9 cellular contexts compared by ENCODE assay signal in the genomic region with DNA sequence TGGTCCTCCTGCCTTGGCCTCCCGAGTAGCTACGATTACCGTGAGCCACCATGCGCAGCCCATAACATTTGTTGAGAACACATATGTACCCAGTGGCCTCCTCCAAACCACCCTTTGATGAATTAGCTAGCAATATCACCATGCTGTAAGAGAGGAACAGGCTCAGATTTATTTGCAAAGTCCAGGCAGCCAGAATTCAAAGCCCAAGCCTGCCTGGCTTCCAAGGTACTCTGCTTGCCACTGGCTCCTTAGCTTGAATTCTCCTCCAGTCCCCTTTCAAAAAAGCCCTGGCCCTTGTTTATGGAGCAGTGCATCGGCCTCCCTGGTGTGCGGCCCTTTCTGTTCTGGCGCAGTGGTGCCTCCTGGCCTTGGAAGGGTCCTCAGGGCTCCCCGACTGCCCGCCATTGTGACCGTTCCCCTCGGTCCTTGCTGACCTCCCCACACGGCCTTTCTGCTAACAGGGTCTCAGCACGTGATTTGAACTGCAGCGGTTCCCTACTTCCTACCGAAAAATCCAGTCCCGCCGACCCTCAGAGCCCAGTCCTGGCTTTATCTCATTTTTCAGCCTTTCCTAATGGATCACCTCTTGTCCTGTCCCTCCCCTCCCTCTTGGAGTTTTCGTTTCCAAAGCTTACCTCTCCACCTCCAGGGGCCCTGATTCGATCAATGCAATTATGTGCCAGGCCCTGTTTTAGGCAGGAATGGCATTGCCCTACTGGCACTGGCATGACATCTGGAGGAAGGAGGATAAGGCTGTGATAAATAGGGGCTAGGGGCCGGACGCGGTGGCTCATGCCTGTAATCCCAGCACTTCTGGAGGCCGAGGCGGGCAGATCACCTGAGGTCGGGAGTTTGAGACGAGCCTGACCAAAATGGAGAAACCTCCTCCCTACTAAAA. TPM values are rescaled to one million over a fixed set of nuclear protein-coding genes. Genes with fewer than 3 reads are reported as not detected.
DNase-seq lines count a peak whose midpoint lies in the region; ATAC-seq and TF ChIP-seq lines count a peak whose summit lies in the region.
"Had no signal": no experiment of that assay in that cellular context is flagged by ENCODE, and none has a peak within 500 bp of the region (broad histone marks: within the 10 kb centered on the region; RNA-seq: fewer than 3 reads in every experiment).

No MANE protein-coding gene starts in this region.

- ATAC-seq in Right ventricle myocardium superior (ENCODE audit: poor library complexity) (no peak), naive B cell (ENCODE audit: low read depth in 2 of 2) (no peak), GM18907 (IDR thresholded peaks at IDR 0.05; ENCODE audit: unreplicated experiment) (no peak)

- intact Hi-C loops in left ventricle myocardium inferior (cut with micrococcal nuclease) (loop anchor here (10.0 kb wide), 1 partner anchor 91 kb away; a partner anchor contains a TSS), Right ventricle myocardium superior (cut with DNase I) (loop anchor here (10.0 kb wide), 1 partner anchor 91 kb away; a partner anchor contains a TSS), MCF 10A (cut with micrococcal nuclease) (no loop called here)

- BruUV-seq in MCF 10A (replicated peaks; lab: Mats Ljungman, UMichigan): no TSS peak

- H3K4me3 ChIP-seq in left ventricle myocardium inferior: peak overlapping the region; percentile 94

- no peaks in the 10 kb centered on the region for H3K9me3 ChIP-seq in left ventricle myocardium inferior (replicated peaks)

- H3K27me3 Mint-ChIP-seq in MCF 10A (ENCODE audit: insufficient read depth, unreplicated experiment) (no peaks in the 10 kb centered on the region), naive B cell (no peaks in the 10 kb centered on the region)

- H3K36me3 Mint-ChIP-seq in MCF 10A (ENCODE audit: insufficient read depth, unreplicated experiment) (peaks cover 35% of the 10 kb centered on the region), naive B cell (no peaks in the 10 kb centered on the region)

- no peaks in the 10 kb centered on the region for H3K9me3 Mint-ChIP-seq in MCF 10A (ENCODE audit: unreplicated experiment)
- H3K9me3 Mint-ChIP-seq in naive B cell: no peaks in the 10 kb centered on the region

- no peaks in the 10 kb centered on the region for H3K27me3 ChIP-seq in left ventricle myocardium inferior (ENCODE audit: low read depth)

- CTCF ChIA-PET in MCF 10A (lab: Yijun Ruan, JAX): interaction anchor here (0.6 to 2.4 kb wide), 14 partner anchors 11 to 1557 kb away, joined by 3 to 30 read pairs (median 5); no protein-coding TSS in a partner anchor

- no peak for DNase-seq in left ventricle myocardium inferior
- no peak for DNase-seq in Right ventricle myocardium superior
- DNase-seq in MCF 10A (ENCODE audit: unreplicated experiment): no peak
- no peak for DNase-seq in naive B cell
- DNase-seq in iPS-NIHi7 (ENCODE audit: extremely low spot score): no peak
- no peak for DNase-seq in H4 (ENCODE audit: low spot score)
- no peak for DNase-seq in HuH-7 (ENCODE audit: low spot score)

- peak overlapping the region; percentile 94 for H3K27ac ChIP-seq in left ventricle myocardium inferior (replicated peaks)

- peak overlapping the region; percentile 77 for H3K4me3 Mint-ChIP-seq in MCF 10A (ENCODE audit: unreplicated experiment)
- peak overlapping the region; percentile 69 to 89 (median 74) for H3K4me3 Mint-ChIP-seq in naive B cell

- no peaks in the 10 kb centered on the region for H3K36me3 ChIP-seq in left ventricle myocardium inferior

- no peak overlapping the region for H3K27ac Mint-ChIP-seq in MCF 10A (ENCODE audit: low read depth, unreplicated experiment)
- H3K27ac Mint-ChIP-seq in naive B cell: peak overlapping the region in 5 of 6 donors; percentile 35 to 75 (median 67)

- H3K4me1 Mint-ChIP-seq in MCF 10A (ENCODE audit: insufficient read depth, unreplicated experiment) (peaks cover 31% of the 10 kb centered on the region), naive B cell (peaks cover 14 to 26% (median 23%) of the 10 kb centered on the region in 3 donors)

- POLR2A ChIA-PET in MCF 10A (lab: Yijun Ruan, JAX): interaction anchor here (0.7 to 2.5 kb wide), 5 partner anchors 12 to 1389 kb away, joined by 3 to 8 read pairs (median 3); no protein-coding TSS in a partner anchor

- peaks cover 79% of the 10 kb centered on the region for H3K4me1 ChIP-seq in left ventricle myocardium inferior

- TF ChIP-seq CTCF in left ventricle myocardium inferior (IDR thresholded peaks at IDR 0.05; ENCODE audit: borderline replicate concordance) (no peak), MCF 10A (IDR thresholded peaks at IDR 0.05; ENCODE audit: unreplicated experiment) (no peak)

RNA-seq across cellular contexts. Expression of a gene that starts 22.0 kb away (rescaled TPM):
- total RNA-seq in left ventricle myocardium inferior (24.5 TPM), Right ventricle myocardium superior (17.6 TPM), MCF 10A (2022) (33.9 and 49.2 TPM in 2 replicates)
- polyA plus RNA-seq in naive B cell (ENCODE audit: low read depth in 6 of 6): 10 to 100 TPM in 1 of 6 donors, 1 to 10 TPM in 5; 1.8 to 13.3 (median 3.3) TPM
- 11.2 and 23.5 TPM in 2 replicates for total RNA-seq in H4 (2014; rRNA removed; shearing (Covaris generic))

RNA-seq across cellular contexts. Expression of a gene that starts 38.9 kb away (rescaled TPM):
- total RNA-seq in left ventricle myocardium inferior (not detected), Right ventricle myocardium superior (not detected), MCF 10A (2022) (not detected in 2 replicates)
- not detected for polyA plus RNA-seq in naive B cell (ENCODE audit: low read depth in 6 of 6)
- total RNA-seq in H4 (2014; rRNA removed; shearing (Covaris generic)): not detected in 2 replicates
- total RNA-seq: subcutaneous adipose tissue had no signal

RNA-seq across cellular contexts. Expression of a gene that starts 45.3 kb away (rescaled TPM):
- total RNA-seq in left ventricle myocardium inferior (44.7 TPM), Right ventricle myocardium superior (48.1 TPM), MCF 10A (2022) (66.7 and 73.3 TPM in 2 replicates)
- polyA plus RNA-seq in naive B cell (ENCODE audit: low read depth in 6 of 6): 10 to 100 TPM; 12.7 to 25.0 (median 18.7) TPM
- total RNA-seq in H4 (2014; rRNA removed; shearing (Covaris generic)): 32.3 and 44.7 TPM in 2 replicates
